In genomic region chr20:57480444-57481152, GRCh38 we compare ENCODE assay signal across 10 cellular contexts. TPM values are rescaled to one million over a fixed set of nuclear protein-coding genes. Genes with fewer than 3 reads are reported as not detected.
DNase-seq lines count a peak whose midpoint lies in the region; ATAC-seq and TF ChIP-seq lines count a peak whose summit lies in the region.
"Had no signal": no experiment of that assay in that cellular context is flagged by ENCODE, and none has a peak within 500 bp of the region (broad histone marks: within the 10 kb centered on the region; RNA-seq: fewer than 3 reads in every experiment).

No MANE protein-coding gene starts in this region.

- H3K9me3 ChIP-seq in A673 (ENCODE audit: low read depth, low read length, poor library complexity, severe bottlenecking): no peaks in the 10 kb centered on the region

- intact Hi-C loops in A673 (cut with micrococcal nuclease; ENCODE audit: unreplicated experiment): no loop called here

- DNase-seq in Kasumi-1 (lab: John Stamatoyannopoulos, UW) (peak; percentile 15 to 36), mesothelial cell of epicardium (ENCODE audit: low spot score in 2 of 2, unreplicated experiment in 2 of 2) (no peak), NCI-H128 (lab: John Stamatoyannopoulos, UW; ENCODE audit: unreplicated experiment) (no peak), A673 (ENCODE audit: low spot score) (no peak), NCI-H774 (lab: John Stamatoyannopoulos, UW) (no peak)

- peak; percentile 18 for TF ChIP-seq POLR2A in GM15510 (IDR thresholded peaks at IDR 0.05; ENCODE audit: borderline replicate concordance, extremely low read depth, insufficient read length)

- H3K27ac ChIP-seq in A673 (ENCODE audit: low read depth, low read length, poor library complexity, severe bottlenecking): no peak overlapping the region
- H3K27ac ChIP-seq: HL-60 had no signal

- no peaks in the 10 kb centered on the region for H3K27me3 ChIP-seq in A673 (replicated peaks; ENCODE audit: insufficient read depth, low read depth, low read length, poor library complexity)

- peaks cover 1% of the 10 kb centered on the region for H3K36me3 Mint-ChIP-seq in mesothelial cell of epicardium

- H3K9me3 Mint-ChIP-seq in mesothelial cell of epicardium: peaks cover 5% of the 10 kb centered on the region

- no TSS peak for BruUV-seq in A673 (replicated peaks; lab: Mats Ljungman, UMichigan)

- TF ChIP-seq CTCF in mesothelial cell of epicardium (IDR thresholded peaks at IDR 0.05; ENCODE audit: unreplicated experiment): no peak
- TF ChIP-seq CTCF in A673 (conservative IDR thresholded peaks at IDR 0.05; ENCODE audit: low read depth, low read length): no peak

- CTCF ChIA-PET in A673 (lab: Charles Lee): no interaction called here

- H3K27ac Mint-ChIP-seq in mesothelial cell of epicardium: no peak overlapping the region

- peaks cover 10% of the 10 kb centered on the region for H3K4me1 Mint-ChIP-seq in mesothelial cell of epicardium

- H3K4me1 ChIP-seq in A673 (ENCODE audit: insufficient read depth, low read length, poor library complexity, severe bottlenecking): peaks cover 19% of the 10 kb centered on the region

- H3K36me3 ChIP-seq in A673 (ENCODE audit: insufficient read depth, low read length, poor library complexity, severe bottlenecking): no peaks in the 10 kb centered on the region

- no peak overlapping the region for H3K4me3 ChIP-seq in A673 (ENCODE audit: low read depth, low read length, poor library complexity, severe bottlenecking)

- ATAC-seq in GM21576 (IDR thresholded peaks at IDR 0.05; ENCODE audit: unreplicated experiment) (peak; percentile 57), esophagus mucosa (peak; percentile 39)

- H3K4me3 Mint-ChIP-seq in mesothelial cell of epicardium: no peak overlapping the region

- POLR2A ChIA-PET in A673 (lab: Charles Lee; ENCODE audit: low non-redundant PET): no interaction called here

- no peaks in the 10 kb centered on the region for H3K27me3 Mint-ChIP-seq in mesothelial cell of epicardium (ENCODE audit: low read depth)

RNA-seq across cellular contexts. Expression of gene CTCFL, which starts 44.3 kb away (rescaled TPM):
- not detected for total RNA-seq in esophagus mucosa
- total RNA-seq in mesothelial cell of epicardium: 0.23 to 0.33 TPM (median 0.27 TPM) in 3 replicates
- total RNA-seq in A673 (2021): 0.90 and 1.6 TPM in 2 replicates
- total RNA-seq: bronchial epithelial cell had no signal

Comparison
In these comparisons a context has a peak if more than half of its experiments do, and no peak if none do; other contexts are left out.
1. DNase-seq: peak in Kasumi-1 (2 of 2); none in mesothelial cell of epicardium (0 of 2), NCI-H128 (single experiment), A673 (single experiment) and NCI-H774 (single experiment).